In the genomic region with DNA sequence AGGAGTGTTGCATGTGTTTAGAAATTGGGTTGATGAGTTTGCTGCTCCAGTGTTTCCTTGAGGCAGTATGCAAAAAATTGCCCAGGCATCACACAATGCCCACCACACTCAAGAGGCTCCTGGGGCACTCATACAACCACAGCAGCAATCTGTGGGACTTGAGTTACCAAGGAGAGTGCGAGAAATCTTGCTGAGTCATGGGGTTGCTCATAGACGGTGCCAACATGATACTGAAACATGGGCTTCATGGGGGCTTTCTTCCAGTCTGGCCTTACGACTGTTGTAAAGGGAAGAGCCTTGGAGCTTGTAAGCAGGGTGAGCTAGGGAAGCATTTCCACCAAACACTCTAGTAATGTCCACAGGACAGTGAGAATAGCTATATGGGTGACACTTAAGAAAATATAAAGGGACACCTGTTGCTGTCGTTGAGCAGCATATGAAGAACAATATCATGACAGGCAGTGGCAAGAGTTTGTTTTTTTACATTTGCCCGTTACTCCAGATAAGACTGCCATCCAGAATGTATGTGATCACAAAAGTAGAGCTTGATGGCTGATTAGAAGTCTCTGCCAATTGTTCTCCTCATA, we compare ENCODE assay signal across 2 cellular contexts.
TF ChIP-seq lines count a peak whose summit lies in the region.

No MANE protein-coding gene starts in this region.

TF ChIP-seq in IMR-90, 13 proteins besides CTCF, POLR2A, EP300 and RAD21:
- TF ChIP-seq SMC3 (IDR thresholded peaks at IDR 0.05; ENCODE audit: low read depth, low read length) (no peak), NFE2L2 (IDR thresholded peaks at IDR 0.05; ENCODE audit: low read depth, low read length) (peak; percentile 70), MAFK (IDR thresholded peaks at IDR 0.05; ENCODE audit: low read depth, low read length) (no peak), BHLHE40 (IDR thresholded peaks at IDR 0.05; ENCODE audit: low read depth, low read length) (no peak), MAZ (IDR thresholded peaks at IDR 0.05; ENCODE audit: borderline replicate concordance, low read depth, low read length) (no peak), RCOR1 (IDR thresholded peaks at IDR 0.05; ENCODE audit: insufficient replicate concordance, low read length) (no peak), CHD1 (IDR thresholded peaks at IDR 0.05; ENCODE audit: low read depth, low read length) (no peak)
- TF ChIP-seq, protein P1, sequence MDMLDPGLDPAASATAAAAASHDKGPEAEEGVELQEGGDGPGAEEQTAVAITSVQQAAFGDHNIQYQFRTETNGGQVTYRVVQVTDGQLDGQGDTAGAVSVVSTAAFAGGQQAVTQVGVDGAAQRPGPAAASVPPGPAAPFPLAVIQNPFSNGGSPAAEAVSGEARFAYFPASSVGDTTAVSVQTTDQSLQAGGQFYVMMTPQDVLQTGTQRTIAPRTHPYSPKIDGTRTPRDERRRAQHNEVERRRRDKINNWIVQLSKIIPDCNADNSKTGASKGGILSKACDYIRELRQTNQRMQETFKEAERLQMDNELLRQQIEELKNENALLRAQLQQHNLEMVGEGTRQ (IDR thresholded peaks at IDR 0.05; ENCODE audit: low read depth, low read length): no peak

TF ChIP-seq in H1, 55 proteins besides CTCF, POLR2A, EP300 and RAD21:
- TF ChIP-seq, protein P1 (IDR thresholded peaks at IDR 0.05; ENCODE audit: low read length): no peak
- TF ChIP-seq MAFK (IDR thresholded peaks at IDR 0.05; ENCODE audit: low read depth, low read length): 0 out of 2 replicates have a peak, but pooled peaks have one; percentile 4
